ENCODE assay signal across 27 cellular contexts in the genomic region with DNA sequence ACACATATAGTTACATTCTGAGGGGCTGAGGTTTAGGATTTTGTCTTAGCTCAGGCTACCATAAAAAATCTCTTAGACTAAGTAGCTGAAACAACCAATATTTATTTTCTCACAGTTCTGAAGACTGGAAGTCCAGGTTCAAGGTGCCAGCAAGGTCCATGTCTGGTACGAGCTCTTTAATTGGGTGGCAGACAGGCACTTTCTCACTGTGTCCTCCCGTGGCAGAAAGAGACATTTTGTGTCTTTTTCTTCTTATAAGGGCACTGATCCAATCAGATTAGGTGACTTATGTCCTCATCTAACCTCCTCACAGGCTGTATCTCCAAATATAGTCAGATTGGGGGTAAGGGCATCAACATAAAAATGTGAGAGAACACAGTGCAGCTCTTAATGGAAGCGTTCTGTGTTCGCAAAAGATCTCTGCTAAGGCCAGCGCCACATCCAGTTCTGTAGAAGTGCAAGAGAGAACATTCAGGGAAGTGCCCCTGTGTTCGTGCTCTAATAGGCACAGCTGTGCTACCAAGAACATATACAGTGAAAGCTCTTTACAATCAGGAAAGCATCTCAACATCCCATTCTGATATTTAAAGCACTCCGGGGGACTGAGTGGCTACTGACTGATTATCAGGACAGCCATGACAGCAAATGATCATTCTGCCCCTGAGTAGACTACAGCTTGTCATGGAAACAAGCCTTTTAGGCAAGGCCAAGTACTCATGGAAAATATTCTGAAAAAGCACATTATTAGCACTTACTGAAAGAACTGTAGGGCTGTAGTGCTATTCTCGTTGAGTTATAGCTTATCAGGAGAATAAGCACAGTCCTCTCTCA.
"Had no signal": no experiment of that assay in that cellular context is flagged by ENCODE, and none has a peak within 500 bp of the region (broad histone marks: within the 10 kb centered on the region; RNA-seq: fewer than 3 reads in every experiment).

No MANE protein-coding gene starts in this region.

- H3K4me1 ChIP-seq: heart left ventricle, pancreas, psoas muscle, sigmoid colon, stomach, tibial nerve had no signal

- H3K27me3 ChIP-seq: brain microvascular endothelial cell, heart left ventricle, pancreas, sigmoid colon, stomach, tibial nerve had no signal

- H3K27ac ChIP-seq: brain microvascular endothelial cell, heart left ventricle, pancreas, psoas muscle, sigmoid colon, stomach, tibial nerve had no signal

- H3K36me3 ChIP-seq: brain microvascular endothelial cell, heart left ventricle, pancreas, sigmoid colon, stomach, tibial nerve had no signal

- ATAC-seq: heart left ventricle, pancreas, psoas muscle had no signal

- DNase-seq: activated CD4-positive, alpha-beta memory T cell treated with anti-CD3 and anti-CD28 coated beads, Interleukin-2, amount 10 ng/mL, durations not matched to agents 7 days and 5 days; activated CD4-positive, alpha-beta T cell treated with anti-CD3 and anti-CD28 coated beads, Interleukin-2, amount 10 ng/mL, durations not matched to agents 7 days and 5 days; activated CD4-positive, CD25-positive, alpha-beta regulatory T cell treated with anti-CD3 and anti-CD28 coated beads, Interleukin-2, amount 50 U/mL, for 72 hours; activated CD8-positive, alpha-beta memory T cell treated with anti-CD3 and anti-CD28 coated beads, Interleukin-2, amount 50 U/mL, for 48 hours; activated gamma-delta T cell; activated naive CD4-positive, alpha-beta T cell treated with anti-CD3 and anti-CD28 coated beads, Interleukin-2, amount 10 ng/mL, durations not matched to agents 7 days and 5 days; activated naive CD8-positive, alpha-beta T cell treated with anti-CD3 and anti-CD28 coated beads, Interleukin-2, amount 10 ng/mL, durations not matched to agents 7 days and 5 days; activated T-cell treated with anti-CD3 and anti-CD28 coated beads, Interleukin-2, amount 50 U/mL, for 24 hours; brain microvascular endothelial cell; caudate nucleus; cortex of kidney; foreskin fibroblast; heart left ventricle; hypothalamus; naive B cell; nucleus accumbens; pancreas; psoas muscle; sigmoid colon; small intestine; stimulated activated CD4-positive, alpha-beta T cell treated with anti-CD3 and anti-CD28 coated beads, Interleukin-1b, Interleukin-23, amount 100 ng/mL, for 48 hours; stimulated activated CD4-positive, alpha-beta T cell treated with anti-CD3 and anti-CD28 coated beads, Interleukin-4, amount 100 ng/mL, for 4 hours; stimulated activated CD8-positive, alpha-beta memory T cell treated with anti-CD3 and anti-CD28 coated beads, Interleukin-4, amount 100 ng/mL, for 48 hours; stimulated activated naive B cell treated with anti-CD40 and anti-IgM and Interleukin-4, amounts not matched to agents 10 μg/mL and 1 μg/mL and 100 μg/mL, for 72 hours; stomach; T1000 had no signal

- H3K4me3 ChIP-seq: heart left ventricle, pancreas, psoas muscle, sigmoid colon, stomach, tibial nerve had no signal

- H3K9me3 ChIP-seq: heart left ventricle, pancreas, psoas muscle, sigmoid colon, stomach, tibial nerve had no signal
